8 cellular contexts compared by ENCODE assay signal in the genomic region with DNA sequence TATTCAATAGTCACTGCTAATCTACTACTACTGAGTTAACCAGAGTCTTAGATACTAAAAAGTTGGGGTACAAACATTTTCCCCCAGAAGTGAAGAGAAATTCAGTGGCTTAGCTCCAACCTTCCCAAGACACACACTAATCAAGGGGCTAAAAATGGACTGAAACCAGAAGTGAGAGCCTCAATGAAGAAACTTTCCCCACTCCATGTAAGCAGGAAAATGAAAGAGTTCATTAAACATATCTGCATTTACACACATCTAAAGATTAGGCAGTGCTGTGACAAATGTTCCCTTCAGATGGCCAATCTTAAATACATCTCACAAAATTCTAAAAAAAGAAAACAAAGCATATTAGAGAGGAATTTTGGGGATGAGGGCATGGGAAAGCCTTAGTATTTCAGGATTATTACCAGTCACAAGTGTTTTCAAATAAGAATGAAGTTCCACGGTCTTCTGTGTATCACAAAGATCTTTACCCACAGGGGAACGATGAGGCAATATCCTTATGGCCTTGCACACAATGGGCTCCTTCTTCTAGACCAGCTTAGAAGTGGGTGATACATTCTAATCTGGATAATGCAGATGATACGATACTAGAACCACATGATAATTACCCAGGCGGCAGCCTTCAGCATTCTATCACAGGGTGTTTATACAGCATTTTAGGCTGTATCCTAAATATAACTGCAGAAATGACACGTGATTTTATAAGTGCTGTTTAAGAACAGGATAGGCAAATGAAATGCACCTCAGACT. TPM values are rescaled to one million over a fixed set of nuclear protein-coding genes. Genes with fewer than 3 reads are reported as not detected.
DNase-seq lines count a peak whose midpoint lies in the region; ATAC-seq and TF ChIP-seq lines count a peak whose summit lies in the region.

No MANE protein-coding gene starts in this region.

- TF ChIP-seq CTCF in A673 (conservative IDR thresholded peaks at IDR 0.05; ENCODE audit: low read depth, low read length) (no peak), GM13977 (IDR thresholded peaks at IDR 0.05; ENCODE audit: extremely low read depth, insufficient read depth, missing control alignments) (no peak)

- H3K4me1 ChIP-seq in A673 (ENCODE audit: insufficient read depth, low read length, poor library complexity, severe bottlenecking) = peaks cover 27% of the 10 kb centered on the region
- H3K4me1 ChIP-seq in effector memory CD4-positive, alpha-beta T cell (ENCODE audit: control insufficient read depth, insufficient read depth, low read length, poor library complexity, severe bottlenecking) = peaks cover 44% of the 10 kb centered on the region

- no TSS peak for BruUV-seq in A673 (replicated peaks; lab: Mats Ljungman, UMichigan)

- intact Hi-C loops in A673 (cut with micrococcal nuclease; ENCODE audit: unreplicated experiment) = no loop called here

- no peaks in the 10 kb centered on the region for H3K27me3 ChIP-seq in A673 (replicated peaks; ENCODE audit: insufficient read depth, low read depth, low read length, poor library complexity)
- no peaks in the 10 kb centered on the region for H3K27me3 ChIP-seq in effector memory CD4-positive, alpha-beta T cell (replicated peaks; ENCODE audit: control insufficient read depth, insufficient read depth, low read length, poor library complexity, severe bottlenecking)

- no peak overlapping the region for H3K4me3 ChIP-seq in A673 (ENCODE audit: low read depth, low read length, poor library complexity, severe bottlenecking)
- peak overlapping the region; percentile 22 for H3K4me3 ChIP-seq in effector memory CD4-positive, alpha-beta T cell (ENCODE audit: insufficient read depth, low read depth, low read length, poor library complexity, severe bottlenecking)

- peak overlapping the region; percentile 75 for H3K27ac ChIP-seq in A673 (ENCODE audit: low read depth, low read length, poor library complexity, severe bottlenecking)
- peak overlapping the region; percentile 79 for H3K27ac ChIP-seq in effector memory CD4-positive, alpha-beta T cell (ENCODE audit: insufficient read depth, low read length, poor library complexity, severe bottlenecking)

- CTCF ChIA-PET in A673 (lab: Charles Lee) = no interaction called here

- H3K36me3 ChIP-seq in A673 (ENCODE audit: insufficient read depth, low read length, poor library complexity, severe bottlenecking) = no peaks in the 10 kb centered on the region
- H3K36me3 ChIP-seq in effector memory CD4-positive, alpha-beta T cell (ENCODE audit: control insufficient read depth, insufficient read depth, low read length) = no peaks in the 10 kb centered on the region

- ATAC-seq in GM19455 (IDR thresholded peaks at IDR 0.05; ENCODE audit: unreplicated experiment) = peak; percentile 21

- POLR2A ChIA-PET in A673 (lab: Charles Lee; ENCODE audit: low non-redundant PET) = no interaction called here

- DNase-seq in A673 (ENCODE audit: low spot score) (peak; percentile 77), NAMALWA (ENCODE audit: low spot score) (peak; percentile 83), superior temporal gyrus (ENCODE audit: extremely low spot score) (peak; percentile 72), HUDEP-2 (lab: John Stamatoyannopoulos, UW; ENCODE audit: unreplicated experiment in 76 of 76) (no peak), NCI-H226 (no peak), GM13977 (ENCODE audit: low spot score) (no peak)
- DNase-seq in effector memory CD4-positive, alpha-beta T cell = peak in 1 of 3 donors; percentile 29

- H3K9me3 ChIP-seq in A673 (ENCODE audit: low read depth, low read length, poor library complexity, severe bottlenecking) = no peaks in the 10 kb centered on the region
- H3K9me3 ChIP-seq in effector memory CD4-positive, alpha-beta T cell (ENCODE audit: control insufficient read depth, low read length) = no peaks in the 10 kb centered on the region

- in situ Hi-C loops in GM13977 (cut with MboI; ENCODE audit: low pct_unique_long_range_greater_than_20kb, low sequenced_read_pairs, unreplicated experiment) = no loop called here

RNA-seq across cellular contexts. Expression of gene ANKRD44, which starts 17.1 kb away (rescaled TPM):
- 17.0 and 22.2 TPM in 2 replicates for total RNA-seq in A673 (2021)

Comparison
In these comparisons a context has a peak if more than half of its experiments do, and no peak if none do; other contexts are left out.
1. DNase-seq: peak in A673 (single experiment), NAMALWA (single experiment) and superior temporal gyrus (single experiment); none in HUDEP-2 (0 of 76), NCI-H226 (single experiment) and GM13977 (single experiment).